Comparison of ENCODE assay signal across 20 cellular contexts in genomic region chr4:38003102-38003501, GRCh38. TPM values are rescaled to one million over a fixed set of nuclear protein-coding genes. Genes with fewer than 3 reads are reported as not detected.
DNase-seq lines count a peak whose midpoint lies in the region; ATAC-seq and TF ChIP-seq lines count a peak whose summit lies in the region.
"Had no signal": no experiment of that assay in that cellular context is flagged by ENCODE, and none has a peak within 500 bp of the region (broad histone marks: within the 10 kb centered on the region; RNA-seq: fewer than 3 reads in every experiment).

No MANE protein-coding gene starts in this region.

- peaks cover 0 to 3% of the 10 kb centered on the region in 2 donors for H3K36me3 Mint-ChIP-seq in CD4-positive, alpha-beta memory T cell

- H2AFZ ChIP-seq in IMR-90 (replicated peaks; ENCODE audit: low read length, poor library complexity): no peak overlapping the region
- no peak overlapping the region for H2AFZ ChIP-seq in parathyroid adenoma
- H2AFZ ChIP-seq: GM23248 had no signal

- no peaks in the 10 kb centered on the region for H3K27me3 Mint-ChIP-seq in CD4-positive, alpha-beta memory T cell
- H3K27me3 Mint-ChIP-seq: activated naive CD4-positive, alpha-beta T cell treated with anti-CD3 and anti-CD28 coated beads, Interleukin-2, amount 10 ng/mL, durations not matched to agents 7 days and 5 days had no signal

- H3K4me2 ChIP-seq in IMR-90 (ENCODE audit: low read depth, low read length) (no peak overlapping the region), parathyroid adenoma (ENCODE audit: low read length) (no peak overlapping the region)

- no peak overlapping the region for H2BK5ac ChIP-seq in IMR-90 (ENCODE audit: low read depth, low read length, poor library complexity, severe bottlenecking)

- no peak overlapping the region for H4K91ac ChIP-seq in IMR-90 (ENCODE audit: insufficient read depth, low read depth, low read length)

- intact Hi-C loops in CD4-positive, alpha-beta memory T cell (cut with micrococcal nuclease): no loop called here
- intact Hi-C loops in IMR-90 (cut with micrococcal nuclease): no loop called here
- intact Hi-C loops in Right ventricle myocardium inferior (cut with DNase I): no loop called here
- intact Hi-C loops in left ventricle myocardium superior (cut with micrococcal nuclease): no loop called here

- H4K5ac ChIP-seq in IMR-90 (ENCODE audit: low read depth, low read length): no peak overlapping the region

- no peak for DNase-seq in CD4-positive, alpha-beta memory T cell
- DNase-seq in IMR-90 (no peak), germinal center (ENCODE audit: low spot score) (no peak), NCI-H69 (lab: John Stamatoyannopoulos, UW) (no peak), Right ventricle myocardium inferior (ENCODE audit: missing footprints) (no peak), left ventricle myocardium superior (no peak)
- DNase-seq: activated naive CD4-positive, alpha-beta T cell treated with anti-CD3 and anti-CD28 coated beads, Interleukin-2, amount 10 ng/mL, durations not matched to agents 7 days and 5 days; DMS 273 treated with DMSO at 0.1 percent for 48 hours; KBM-7; mesenchymal stem cell; NCI-H748 treated with DMSO at 0.1 percent for 48 hours; spleen had no signal

- dilution Hi-C loops in IMR-90 (cut with HindIII; ENCODE audit: low sequenced_read_pairs, unreplicated experiment): no loop called here

- H3K23ac ChIP-seq in IMR-90 (ENCODE audit: low read depth, low read length): 0 out of 2 replicates have a peak overlapping the region, but pooled peaks have one; percentile 33

- no peak overlapping the region for H3K27ac ChIP-seq in CD4-positive, alpha-beta memory T cell (ENCODE audit: low read depth, low read length)
- H3K27ac ChIP-seq in IMR-90 (ENCODE audit: insufficient read depth, low read length) (no peak overlapping the region), iPS-20b (ENCODE audit: low read length) (peak overlapping the region; percentile 22), parathyroid adenoma (peak overlapping the region; percentile 86)
- H3K27ac ChIP-seq: ascending aorta, C4-2B, GM23248, neutrophil had no signal

- H3K4me3 ChIP-seq in CD4-positive, alpha-beta memory T cell (ENCODE audit: low read length in 2 of 2): no peak overlapping the region
- H3K4me3 ChIP-seq in IMR-90 (ENCODE audit: insufficient read depth, low read depth, low read length) (no peak overlapping the region), iPS-20b (ENCODE audit: low read length) (no peak overlapping the region), parathyroid adenoma (ENCODE audit: low read depth, low read length) (no peak overlapping the region)
- H3K4me3 ChIP-seq: ascending aorta, esophagus muscularis mucosa, gastroesophageal sphincter, GM23248, spleen had no signal

- no peak overlapping the region for H4K8ac ChIP-seq in IMR-90 (ENCODE audit: low read depth in 2 of 2, low read length in 2 of 2)

- H3K9me3 Mint-ChIP-seq in CD4-positive, alpha-beta memory T cell: peaks cover 0 to 3% (median 0%) of the 10 kb centered on the region in 8 donors
- H3K9me3 Mint-ChIP-seq: activated naive CD4-positive, alpha-beta T cell treated with anti-CD3 and anti-CD28 coated beads, Interleukin-2, amount 10 ng/mL, durations not matched to agents 7 days and 5 days had no signal

- no peaks in the 10 kb centered on the region for H3K36me3 ChIP-seq in CD4-positive, alpha-beta memory T cell (ENCODE audit: insufficient read depth, low read length)
- H3K36me3 ChIP-seq in IMR-90 (ENCODE audit: control insufficient read depth, insufficient read depth, low read length) (no peaks in the 10 kb centered on the region), iPS-20b (ENCODE audit: insufficient read depth, low read depth, low read length) (no peaks in the 10 kb centered on the region), parathyroid adenoma (ENCODE audit: control insufficient read depth, insufficient read depth, low read length) (no peaks in the 10 kb centered on the region)
- H3K36me3 ChIP-seq: ascending aorta, esophagus muscularis mucosa, gastroesophageal sphincter had no signal

- in situ Hi-C loops in IMR-90 (cut with MboI; ENCODE audit: low sequenced_read_pairs): no loop called here

- H2BK20ac ChIP-seq in IMR-90 (ENCODE audit: low read depth, low read length): no peak overlapping the region

- WGBS in IMR-90 (ENCODE audit: extremely low coverage in 2 of 2, insufficient read length in 1 of 2), 2 experiments: no CpG with 5 or more reads among the region's 3 CpGs

- BruUV-seq in IMR-90 (replicated peaks; lab: Mats Ljungman, UMichigan): no TSS peak

- H4K20me1 ChIP-seq in IMR-90 (ENCODE audit: insufficient read depth, low read length): peaks cover 12% of the 10 kb centered on the region; the same call in 1 of the 2 replicates

- no peak overlapping the region for H3K18ac ChIP-seq in IMR-90 (ENCODE audit: low read depth, low read length)

- no peak for TF ChIP-seq POLR2A in IMR-90 (IDR thresholded peaks at IDR 0.05; ENCODE audit: low read depth, low read length)

- no peak overlapping the region for H3K4ac ChIP-seq in IMR-90 (ENCODE audit: low read depth, low read length)

- peaks cover 28 to 46% (median 43%) of the 10 kb centered on the region in 4 donors for H3K4me1 Mint-ChIP-seq in CD4-positive, alpha-beta memory T cell

- peaks cover 38% of the 10 kb centered on the region for H3K79me2 ChIP-seq in parathyroid adenoma

- peak overlapping the region in 3 of 8 donors; percentile 1 to 41 (median 13) for H3K4me3 Mint-ChIP-seq in CD4-positive, alpha-beta memory T cell
- H3K4me3 Mint-ChIP-seq: activated naive CD4-positive, alpha-beta T cell treated with anti-CD3 and anti-CD28 coated beads, Interleukin-2, amount 10 ng/mL, durations not matched to agents 7 days and 5 days had no signal

- H2AK9ac ChIP-seq in IMR-90 (replicated peaks; ENCODE audit: low read depth, low read length, poor library complexity): no peak overlapping the region

- no peak for TF ChIP-seq RAD21 in IMR-90 (IDR thresholded peaks at IDR 0.05; ENCODE audit: low read length)

- CTCF ChIA-PET in CD4-positive, alpha-beta memory T cell (lab: Charles Lee; ENCODE audit: partially characterized antibody): no interaction called here
- CTCF ChIA-PET in IMR-90 (lab: Yijun Ruan, JAX): interaction anchor here (0.6 kb wide), 1 partner anchor 672 kb away, joined by 3 read pairs; no protein-coding TSS in a partner anchor

- peak overlapping the region in 6 of 7 donors; percentile 3 to 83 (median 58) for H3K27ac Mint-ChIP-seq in CD4-positive, alpha-beta memory T cell
- H3K27ac Mint-ChIP-seq: activated naive CD4-positive, alpha-beta T cell treated with anti-CD3 and anti-CD28 coated beads, Interleukin-2, amount 10 ng/mL, durations not matched to agents 7 days and 5 days had no signal

- peaks cover 10% of the 10 kb centered on the region; the same call in 1 of the 2 replicates for H3K9me1 ChIP-seq in IMR-90 (ENCODE audit: insufficient read depth, low read length)

- H3K9ac ChIP-seq in IMR-90 (ENCODE audit: low read depth, low read length) (no peak overlapping the region), iPS-20b (ENCODE audit: low read depth, low read length) (no peak overlapping the region; the same call in 1 of the 2 replicates), parathyroid adenoma (no peak overlapping the region)
- H3K9ac ChIP-seq: GM23248 had no signal

- POLR2A ChIA-PET in CD4-positive, alpha-beta memory T cell (lab: Charles Lee; ENCODE audit: partially characterized antibody): no interaction called here
- POLR2A ChIA-PET in IMR-90 (lab: Charles Lee; ENCODE audit: unreplicated experiment): no interaction called here

- TF ChIP-seq CTCF in IMR-90 (conservative IDR thresholded peaks at IDR 0.05; ENCODE audit: low read depth, low read length) (no peak), parathyroid adenoma (IDR thresholded peaks at IDR 0.05) (no peak)

- no peak overlapping the region for H2AK5ac ChIP-seq in IMR-90 (ENCODE audit: low read depth, low read length)

- ATAC-seq in IMR-90 (ENCODE audit: low read depth): no peak
- no peak for ATAC-seq in Right ventricle myocardium inferior
- no peak for ATAC-seq in left ventricle myocardium superior
- ATAC-seq: gastroesophageal sphincter had no signal

- H3K56ac ChIP-seq in IMR-90 (ENCODE audit: extremely low read depth, insufficient read depth, low read length): no peak overlapping the region

- H3K4me1 ChIP-seq in CD4-positive, alpha-beta memory T cell (ENCODE audit: insufficient read depth, low read length): peaks cover 5% of the 10 kb centered on the region
- H3K4me1 ChIP-seq in IMR-90 (ENCODE audit: control insufficient read depth, insufficient read depth, low read length): peaks cover 12% of the 10 kb centered on the region
- peaks cover 39% of the 10 kb centered on the region for H3K4me1 ChIP-seq in iPS-20b (ENCODE audit: insufficient read depth, low read length)
- peaks cover 31% of the 10 kb centered on the region for H3K4me1 ChIP-seq in parathyroid adenoma

- no peaks in the 10 kb centered on the region for H3K27me3 ChIP-seq in CD4-positive, alpha-beta memory T cell (ENCODE audit: insufficient read depth, low read length)
- no peaks in the 10 kb centered on the region for H3K27me3 ChIP-seq in IMR-90 (ENCODE audit: control insufficient read depth, insufficient read depth, low read length)
- H3K27me3 ChIP-seq in iPS-20b (ENCODE audit: insufficient read depth, low read length): no peaks in the 10 kb centered on the region
- no peaks in the 10 kb centered on the region for H3K27me3 ChIP-seq in parathyroid adenoma (ENCODE audit: control insufficient read depth, insufficient read depth, low read length)
- H3K27me3 ChIP-seq: ascending aorta, esophagus muscularis mucosa, gastroesophageal sphincter, neutrophil, spleen had no signal

- peaks cover 15 to 63% of the 10 kb centered on the region in 2 experiments for H3K79me1 ChIP-seq in IMR-90 (ENCODE audit: low read depth in 1 of 2, low read length in 2 of 2)

- no peak overlapping the region for H2BK15ac ChIP-seq in IMR-90 (ENCODE audit: low read depth, low read length)

- no peak overlapping the region for H2BK120ac ChIP-seq in IMR-90 (ENCODE audit: low read depth, low read length)

- H3K9me3 ChIP-seq in CD4-positive, alpha-beta memory T cell (ENCODE audit: control insufficient read depth in 1 of 2, low read length in 2 of 2): no peaks in the 10 kb centered on the region
- H3K9me3 ChIP-seq in IMR-90 (ENCODE audit: control insufficient read depth, insufficient read depth, low read length) (no peaks in the 10 kb centered on the region), iPS-20b (ENCODE audit: insufficient read depth, low read depth, low read length) (no peaks in the 10 kb centered on the region), parathyroid adenoma (ENCODE audit: control insufficient read depth, low read length) (no peaks in the 10 kb centered on the region)
- H3K9me3 ChIP-seq: ascending aorta, esophagus muscularis mucosa, gastroesophageal sphincter, neutrophil, spleen had no signal

- H3K14ac ChIP-seq in IMR-90 (replicated peaks; ENCODE audit: low read depth, low read length): no peak overlapping the region

TF ChIP-seq in IMR-90, 13 proteins besides CTCF, POLR2A, EP300 and RAD21 (continues in another document):
- no peak for TF ChIP-seq BHLHE40 (IDR thresholded peaks at IDR 0.05; ENCODE audit: low read depth, low read length)

RNA-seq across cellular contexts. Expression of gene PTTG2, which starts 42.9 kb away (rescaled TPM):
- total RNA-seq in CD4-positive, alpha-beta memory T cell: 1 to 10 TPM; 1.5 to 1.9 TPM
- polyA plus RNA-seq in CD4-positive, alpha-beta memory T cell: not detected
- total RNA-seq in IMR-90 (2012; rRNA removed): not detected in 2 replicates
- not detected in 2 replicates for polyA plus RNA-seq in IMR-90 (2012; rRNA removed)
- not detected in 2 replicates for polyA plus RNA-seq in IMR-90 (2012; cell fraction: cytosol; rRNA removed)
- not detected in 2 replicates for polyA plus RNA-seq in IMR-90 (2012; cell fraction: nucleus; rRNA removed; ENCODE audit: low replicate concordance)
- 0.38 TPM for total RNA-seq in Right ventricle myocardium inferior
- total RNA-seq in left ventricle myocardium superior: 1.0 TPM
- total RNA-seq: ascending aorta, GM23248 had no signal
- polyA plus RNA-seq: GM23248 had no signal

Comparison
In these comparisons a context has a peak if more than half of its experiments do, and no peak if none do; other contexts are left out.
1. H3K27ac ChIP-seq: peak in iPS-20b (single experiment) and parathyroid adenoma (single experiment); none in CD4-positive, alpha-beta memory T cell (single experiment) and IMR-90 (single experiment).